ENCODE assay signal across 33 cellular contexts in the genomic region with DNA sequence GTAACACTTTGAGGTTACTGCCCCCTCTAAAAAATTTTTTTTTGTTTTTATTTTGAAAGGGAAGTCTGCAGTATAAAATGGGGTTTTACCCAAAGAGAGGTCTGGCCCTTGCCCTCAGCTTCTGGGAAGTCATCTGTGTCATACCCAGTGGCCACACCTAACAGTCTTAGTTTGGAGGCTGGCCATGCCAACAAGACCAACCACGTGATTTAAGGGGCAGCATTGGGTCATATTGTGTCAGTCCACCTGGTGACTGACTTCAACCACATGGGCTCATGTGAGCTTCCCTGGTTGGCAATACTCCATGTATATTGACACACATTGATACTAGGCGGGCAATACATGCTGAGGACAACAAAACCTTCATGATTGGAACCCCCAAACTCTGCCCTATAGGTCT.
"Had no signal": no experiment of that assay in that cellular context is flagged by ENCODE, and none has a peak within 500 bp of the region (broad histone marks: within the 10 kb centered on the region; RNA-seq: fewer than 3 reads in every experiment).

No MANE protein-coding gene starts in this region.

- H3K36me3 ChIP-seq: adrenal gland, breast epithelium had no signal

- H3K9me3 Mint-ChIP-seq: activated B cell treated with CpG ODN at 0.5 μM for 24 hours; activated CD4-positive, alpha-beta memory T cell treated with anti-CD3 and anti-CD28 coated beads, Interleukin-2, amount 10 ng/mL, durations not matched to agents 7 days and 5 days; activated naive CD4-positive, alpha-beta T cell treated with anti-CD3 and anti-CD28 coated beads, Interleukin-2, amount 50 U/mL, for 24 hours; activated T-cell treated with anti-CD3 and anti-CD28 coated beads, Interleukin-2, amount 50 U/mL, for 72 hours; activated T-helper 17 cell treated with anti-CD3 and anti-CD28 coated beads, Interleukin-2, amount 50 U/mL, for 72 hours had no signal

- DNase-seq: activated B cell treated with CpG ODN at 0.5 μM for 24 hours; activated CD4-positive, alpha-beta memory T cell treated with anti-CD3 and anti-CD28 coated beads, Interleukin-2, amount 10 ng/mL, durations not matched to agents 7 days and 5 days; activated CD4-positive, alpha-beta T cell treated with anti-CD3 and anti-CD28 coated beads for 4 hours; activated CD4-positive, alpha-beta T cell treated with anti-CD3 and anti-CD28 coated beads, Interleukin-2, amount 50 U/mL, for 1 hour; activated CD4-positive, CD25-positive, alpha-beta regulatory T cell treated with anti-CD3 and anti-CD28 coated beads, Interleukin-2, amount 50 U/mL, for 72 hours; activated CD8-positive, alpha-beta memory T cell treated with anti-CD3 and anti-CD28 coated beads for 24 hours; activated CD8-positive, alpha-beta memory T cell treated with anti-CD3 and anti-CD28 coated beads, Interleukin-2, amount 10 ng/mL, durations not matched to agents 7 days and 5 days; activated gamma-delta T cell; activated naive CD4-positive, alpha-beta T cell treated with Interleukin-2 at 50 U/mL for 16 hours; activated T-cell treated with anti-CD3 and anti-CD28 coated beads, Interleukin-2, amount 50 U/mL, for 1 hour; activated T-cell treated with anti-CD3 and anti-CD28 coated beads, Interleukin-2, amount 50 U/mL, for 72 hours; adrenal gland; body of pancreas; KG1; NCI-H1105; NCI-H1417 treated with DMSO at 0.1 percent for 48 hours; NCI-H187 treated with DMSO at 0.1 percent for 48 hours; NCI-H2081 treated with DMSO at 0.1 percent for 48 hours; NCI-H510A; NCI-H526; NCI-H748 treated with DMSO at 0.1 percent for 48 hours; NK-92 treated with Interleukin-12 subunit alpha and Interleukin-12 subunit beta, amount 100 ng/mL, for 24 hours; OCI-M1; Right ventricle myocardium superior; SW 1271; T-helper 1 cell; T-helper 2 cell; T-helper 9 cell had no signal

- H3K27ac ChIP-seq: adrenal gland, body of pancreas, breast epithelium, VCaP had no signal

- H3K27ac Mint-ChIP-seq: activated B cell treated with CpG ODN at 0.5 μM for 24 hours; activated CD4-positive, alpha-beta memory T cell treated with anti-CD3 and anti-CD28 coated beads, Interleukin-2, amount 10 ng/mL, durations not matched to agents 7 days and 5 days; activated CD8-positive, alpha-beta memory T cell treated with anti-CD3 and anti-CD28 coated beads, Interleukin-2, amount 10 ng/mL, durations not matched to agents 7 days and 5 days; activated naive CD4-positive, alpha-beta T cell treated with anti-CD3 and anti-CD28 coated beads, Interleukin-2, amount 50 U/mL, for 24 hours; activated T-cell treated with anti-CD3 and anti-CD28 coated beads, Interleukin-2, amount 50 U/mL, for 72 hours; activated T-helper 17 cell treated with anti-CD3 and anti-CD28 coated beads, Interleukin-2, amount 50 U/mL, for 72 hours; IgD-negative memory B cell had no signal

- ATAC-seq: activated CD8-positive, alpha-beta memory T cell treated with anti-CD3 and anti-CD28 coated beads, Interleukin-2, amount 10 ng/mL, durations not matched to agents 7 days and 5 days; activated T-cell treated with anti-CD3 and anti-CD28 coated beads, Interleukin-2, amount 50 U/mL, for 72 hours; activated T-helper 17 cell treated with anti-CD3 and anti-CD28 coated beads, Interleukin-2, amount 50 U/mL, for 72 hours; body of pancreas had no signal

- H3K4me1 ChIP-seq: adrenal gland, body of pancreas, breast epithelium had no signal

- H3K4me3 ChIP-seq: adrenal gland, body of pancreas, breast epithelium had no signal

- H3K4me3 Mint-ChIP-seq: activated B cell treated with CpG ODN at 0.5 μM for 24 hours; activated CD4-positive, alpha-beta memory T cell treated with anti-CD3 and anti-CD28 coated beads, Interleukin-2, amount 10 ng/mL, durations not matched to agents 7 days and 5 days; activated CD8-positive, alpha-beta memory T cell treated with anti-CD3 and anti-CD28 coated beads, Interleukin-2, amount 10 ng/mL, durations not matched to agents 7 days and 5 days; activated naive CD4-positive, alpha-beta T cell treated with anti-CD3 and anti-CD28 coated beads, Interleukin-2, amount 50 U/mL, for 24 hours; activated T-cell treated with anti-CD3 and anti-CD28 coated beads, Interleukin-2, amount 50 U/mL, for 72 hours; activated T-helper 17 cell treated with anti-CD3 and anti-CD28 coated beads, Interleukin-2, amount 50 U/mL, for 72 hours; IgD-negative memory B cell had no signal

- H3K4me1 Mint-ChIP-seq: activated B cell treated with CpG ODN at 0.5 μM for 24 hours; activated CD4-positive, alpha-beta memory T cell treated with anti-CD3 and anti-CD28 coated beads, Interleukin-2, amount 10 ng/mL, durations not matched to agents 7 days and 5 days; activated CD8-positive, alpha-beta memory T cell treated with anti-CD3 and anti-CD28 coated beads, Interleukin-2, amount 10 ng/mL, durations not matched to agents 7 days and 5 days; activated naive CD4-positive, alpha-beta T cell treated with anti-CD3 and anti-CD28 coated beads, Interleukin-2, amount 50 U/mL, for 24 hours; activated T-helper 17 cell treated with anti-CD3 and anti-CD28 coated beads, Interleukin-2, amount 50 U/mL, for 72 hours; IgD-negative memory B cell had no signal

- H3K27me3 ChIP-seq: adrenal gland, body of pancreas, breast epithelium had no signal

- H3K36me3 Mint-ChIP-seq: activated CD8-positive, alpha-beta memory T cell treated with anti-CD3 and anti-CD28 coated beads, Interleukin-2, amount 10 ng/mL, durations not matched to agents 7 days and 5 days; activated naive CD4-positive, alpha-beta T cell treated with anti-CD3 and anti-CD28 coated beads, Interleukin-2, amount 50 U/mL, for 24 hours; IgD-negative memory B cell had no signal

- H3K27me3 Mint-ChIP-seq: activated B cell treated with CpG ODN at 0.5 μM for 24 hours; activated CD4-positive, alpha-beta memory T cell treated with anti-CD3 and anti-CD28 coated beads, Interleukin-2, amount 10 ng/mL, durations not matched to agents 7 days and 5 days; activated CD8-positive, alpha-beta memory T cell treated with anti-CD3 and anti-CD28 coated beads, Interleukin-2, amount 10 ng/mL, durations not matched to agents 7 days and 5 days; activated naive CD4-positive, alpha-beta T cell treated with anti-CD3 and anti-CD28 coated beads, Interleukin-2, amount 50 U/mL, for 24 hours; activated T-helper 17 cell treated with anti-CD3 and anti-CD28 coated beads, Interleukin-2, amount 50 U/mL, for 72 hours had no signal

- H3K9me3 ChIP-seq: adrenal gland, body of pancreas, breast epithelium had no signal
